In the genomic region with DNA sequence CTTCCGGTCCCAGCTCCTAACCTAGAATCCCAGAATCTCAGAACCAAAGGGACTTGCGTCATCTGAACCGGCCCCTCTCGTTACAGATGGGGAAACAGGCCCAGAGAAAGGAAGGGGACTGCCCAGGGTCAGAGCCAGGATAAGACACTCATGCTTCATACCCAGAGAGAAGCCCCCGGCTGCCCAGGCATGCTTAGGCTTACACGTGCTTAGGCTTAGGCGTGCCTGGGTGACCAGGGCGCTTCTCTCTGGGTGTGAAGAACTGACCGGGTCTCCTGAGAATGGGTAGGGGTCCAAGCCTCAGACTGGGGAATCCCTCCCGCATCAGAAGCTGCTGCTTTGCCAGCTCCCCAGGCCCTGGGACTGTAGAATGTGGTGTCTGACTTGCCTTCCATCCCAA, we compare ENCODE assay signal across 28 cellular contexts. TPM values are rescaled to one million over a fixed set of nuclear protein-coding genes. Genes with fewer than 3 reads are reported as not detected.
"Had no signal": no experiment of that assay in that cellular context is flagged by ENCODE, and none has a peak within 500 bp of the region (broad histone marks: within the 10 kb centered on the region; RNA-seq: fewer than 3 reads in every experiment).

No MANE protein-coding gene starts in this region.

- H3K9me3 ChIP-seq: adrenal gland, MG63 had no signal

- H3K36me3 ChIP-seq: adrenal gland, MG63 had no signal

- H3K4me3 ChIP-seq: adrenal gland, MG63 had no signal

- H3K27ac ChIP-seq: adrenal gland had no signal

- H3K27me3 ChIP-seq: adrenal gland, MG63 had no signal

- DNase-seq: activated CD4-positive, alpha-beta memory T cell treated with anti-CD3 and anti-CD28 coated beads, Interleukin-2, amount 10 ng/mL, durations not matched to agents 7 days and 5 days; activated CD4-positive, alpha-beta T cell treated with anti-CD3 and anti-CD28 coated beads, Interleukin-2, amount 10 ng/mL, durations not matched to agents 7 days and 5 days; activated CD4-positive, CD25-positive, alpha-beta regulatory T cell; activated gamma-delta T cell treated with Interleukin-2 at 50 U/mL for 16 hours; activated naive CD4-positive, alpha-beta T cell treated with anti-CD3 and anti-CD28 coated beads, Interleukin-2, amount 10 ng/mL, durations not matched to agents 7 days and 5 days; activated naive CD8-positive, alpha-beta T cell treated with anti-CD3 and anti-CD28 coated beads, Interleukin-2, amount 10 ng/mL, durations not matched to agents 7 days and 5 days; activated T-cell treated with anti-CD3 and anti-CD28 coated beads for 4 hours; activated T-cell treated with anti-CD3 and anti-CD28 coated beads, Interleukin-2, amount 50 U/mL, for 48 hours; aorta; MG63; MV-4-11; NCI-H1092 treated with DMSO at 0.1 percent for 48 hours; NCI-H1436; NCI-H1694 treated with DMSO at 0.1 percent for 48 hours; NCI-H2029 treated with DMSO at 0.1 percent for 48 hours; NCI-H345; NCI-H510A; NCI-H526 treated with DMSO at 0.1 percent for 48 hours; NCI-H82; OCI-M1; RPMI8226; SHP77 treated with DMSO at 0.1 percent for 48 hours; T-helper 17 cell; T1000 had no signal

- ATAC-seq: activated T-helper 17 cell treated with anti-CD3 and anti-CD28 coated beads, Interleukin-2, amount 50 U/mL, for 72 hours; Panc1; T-helper 17 cell had no signal

RNA-seq across cellular contexts. Expression of gene DNAI2, which starts 29.9 kb away (rescaled TPM):
- total RNA-seq: aorta, bronchial epithelial cell had no signal
- polyA plus RNA-seq: aorta had no signal
